1 cellular context compared by ENCODE assay signal in the genomic region with DNA sequence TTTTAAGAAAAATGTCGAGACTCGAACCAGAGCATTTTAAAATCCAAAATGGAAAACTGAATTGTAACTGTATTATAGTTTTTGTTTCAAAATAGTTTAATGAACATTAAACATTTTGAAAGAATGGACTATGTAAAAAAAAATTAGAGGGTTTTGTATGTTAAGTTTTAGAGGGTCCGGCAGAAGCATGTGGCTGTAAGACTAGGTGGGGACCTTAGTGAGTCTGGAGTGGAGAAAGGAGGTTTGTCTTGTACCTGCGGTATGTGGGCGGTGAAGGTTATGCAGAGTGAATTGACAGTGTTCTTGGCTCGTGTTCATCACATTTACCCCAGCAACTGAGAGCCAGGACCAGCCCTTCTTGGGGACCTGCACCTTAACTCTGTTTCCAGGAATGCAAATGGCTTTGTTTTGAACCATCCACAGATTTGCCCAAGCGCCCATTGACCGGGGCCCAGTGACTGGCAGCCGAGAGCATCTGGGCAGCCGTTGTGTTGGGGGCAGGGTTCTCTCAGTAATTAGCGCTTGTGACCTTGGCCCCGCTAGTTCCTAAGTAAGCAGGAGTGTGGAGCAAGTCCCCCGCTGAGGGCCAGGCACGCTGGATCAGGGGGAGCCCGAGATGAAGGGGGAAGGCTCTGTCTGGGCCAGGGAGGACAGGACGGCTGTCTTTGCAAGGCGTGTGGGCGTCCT.
TF ChIP-seq lines count a peak whose summit lies in the region.

No MANE protein-coding gene starts in this region.

TF ChIP-seq in K562, 482 proteins besides CTCF, POLR2A, EP300 and RAD21 (continued from another document and continues in another):
- TF ChIP-seq HBP1 (CRISPR knock-in tag; IDR thresholded peaks at IDR 0.05) (peak; percentile 71; the same call in 1 of the 2 replicates), MAX (CRISPR knock-in tag; IDR thresholded peaks at IDR 0.05) (no peak), ZEB2 (IDR thresholded peaks at IDR 0.05) (0 out of 2 replicates have a peak, but pooled peaks have one; percentile 10), ZNF140 (CRISPR knock-in tag; IDR thresholded peaks at IDR 0.05) (no peak), ZC3H4 (CRISPR knock-in tag; IDR thresholded peaks at IDR 0.05; ENCODE audit: borderline replicate concordance) (peak; percentile 97; the same call in 1 of the 2 replicates), GATAD2A (IDR thresholded peaks at IDR 0.05) (0 out of 2 replicates have a peak, but pooled peaks have one; percentile 40), ZNF124 (CRISPR knock-in tag; IDR thresholded peaks at IDR 0.05) (no peak), ADNP (tag; IDR thresholded peaks at IDR 0.05) (0 out of 2 replicates have a peak, but pooled peaks have one; percentile 31), ZC3H11A (IDR thresholded peaks at IDR 0.05; ENCODE audit: low read depth, low read length) (no peak), FOSL1 (tag; conservative IDR thresholded peaks at IDR 0.05) (no peak), ZNF592 (IDR thresholded peaks at IDR 0.05) (peak; percentile 49), CSDE1 (IDR thresholded peaks at IDR 0.05) (peak in 1 of 2 experiments; percentile 55; a peak in 1 of 4 replicates), PTBP1 (IDR thresholded peaks at IDR 0.05; ENCODE audit: low read depth, low read length) (0 out of 2 replicates have a peak, but pooled peaks have one; percentile 46), RBFOX2 (IDR thresholded peaks at IDR 0.05; ENCODE audit: low read depth, low read length) (peak; percentile 56), ZNF695 (CRISPR knock-in tag; IDR thresholded peaks at IDR 0.05) (no peak), ZNF395 (CRISPR knock-in tag; IDR thresholded peaks at IDR 0.05) (peak; percentile 71), NR0B1 (IDR thresholded peaks at IDR 0.05; ENCODE audit: partially characterized antibody) (no peak), BRCA1 (IDR thresholded peaks at IDR 0.05) (no peak), BRCA1 (CRISPR knock-in tag; IDR thresholded peaks at IDR 0.05) (0 out of 2 replicates have a peak, but pooled peaks have one; percentile 63), ZNF212 (CRISPR knock-in tag; IDR thresholded peaks at IDR 0.05) (no peak), XRCC3 (IDR thresholded peaks at IDR 0.05) (no peak), HLTF (IDR thresholded peaks at IDR 0.05) (no peak), NFIX (CRISPR knock-in tag; IDR thresholded peaks at IDR 0.05; ENCODE audit: low read depth) (no peak), ZBTB49 (CRISPR knock-in tag; IDR thresholded peaks at IDR 0.05; ENCODE audit: borderline replicate concordance) (no peak), SUPT5H (IDR thresholded peaks at IDR 0.05) (0 out of 2 replicates have a peak, but pooled peaks have one; percentile 10), HNRNPLL (IDR thresholded peaks at IDR 0.05; ENCODE audit: low read depth, low read length, poor library complexity, severe bottlenecking) (no peak), C11orf30 (IDR thresholded peaks at IDR 0.05; ENCODE audit: low read depth) (no peak), MLLT1 (IDR thresholded peaks at IDR 0.05) (peak in 1 of 2 experiments; percentile 36; a peak in 2 of 4 replicates), CCAR2 (IDR thresholded peaks at IDR 0.05; ENCODE audit: low read depth, low read length) (0 out of 2 replicates have a peak, but pooled peaks have one; percentile 4), GTF2F1 (IDR thresholded peaks at IDR 0.05; ENCODE audit: low read depth, low read length) (0 out of 2 replicates have a peak, but pooled peaks have one; percentile 56), BHLHE40 (IDR thresholded peaks at IDR 0.05; ENCODE audit: low read length) (0 out of 2 replicates have a peak, but pooled peaks have one; percentile 0), ARID1B (IDR thresholded peaks at IDR 0.05) (no peak), TAF7 (tag; IDR thresholded peaks at IDR 0.05) (no peak), PML (IDR thresholded peaks at IDR 0.05; ENCODE audit: low read length) (no peak), TFAP4 (CRISPR knock-in tag; IDR thresholded peaks at IDR 0.05; ENCODE audit: borderline replicate concordance) (peak; percentile 49; the same call in 1 of the 2 replicates), ZFPM2 (CRISPR knock-in tag; IDR thresholded peaks at IDR 0.05) (no peak)
- TF ChIP-seq, protein P1, sequence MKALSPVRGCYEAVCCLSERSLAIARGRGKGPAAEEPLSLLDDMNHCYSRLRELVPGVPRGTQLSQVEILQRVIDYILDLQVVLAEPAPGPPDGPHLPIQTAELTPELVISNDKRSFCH (CRISPR knock-in tag; IDR thresholded peaks at IDR 0.05): no peak
- TF ChIP-seq, protein P1 (tag; IDR thresholded peaks at IDR 0.05): no peak
- TF ChIP-seq, protein P2, sequence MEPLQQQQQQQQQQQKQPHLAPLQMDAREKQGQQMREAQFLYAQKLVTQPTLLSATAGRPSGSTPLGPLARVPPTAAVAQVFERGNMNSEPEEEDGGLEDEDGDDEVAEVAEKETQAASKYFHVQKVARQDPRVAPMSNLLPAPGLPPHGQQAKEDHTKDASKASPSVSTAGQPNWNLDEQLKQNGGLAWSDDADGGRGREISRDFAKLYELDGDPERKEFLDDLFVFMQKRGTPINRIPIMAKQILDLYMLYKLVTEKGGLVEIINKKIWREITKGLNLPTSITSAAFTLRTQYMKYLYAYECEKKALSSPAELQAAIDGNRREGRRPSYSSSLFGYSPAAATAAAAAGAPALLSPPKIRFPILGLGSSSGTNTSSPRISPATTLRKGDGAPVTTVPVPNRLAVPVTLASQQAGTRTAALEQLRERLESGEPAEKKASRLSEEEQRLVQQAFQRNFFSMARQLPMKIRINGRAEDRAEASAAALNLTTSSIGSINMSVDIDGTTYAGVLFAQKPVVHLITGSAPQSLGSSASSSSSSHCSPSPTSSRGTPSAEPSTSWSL (CRISPR knock-in tag; IDR thresholded peaks at IDR 0.05; ENCODE audit: borderline replicate concordance): no peak
- TF ChIP-seq, protein P3, sequence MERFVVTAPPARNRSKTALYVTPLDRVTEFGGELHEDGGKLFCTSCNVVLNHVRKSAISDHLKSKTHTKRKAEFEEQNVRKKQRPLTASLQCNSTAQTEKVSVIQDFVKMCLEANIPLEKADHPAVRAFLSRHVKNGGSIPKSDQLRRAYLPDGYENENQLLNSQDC (CRISPR knock-in tag; IDR thresholded peaks at IDR 0.05): 0 out of 2 replicates have a peak, but pooled peaks have one; percentile 23
- TF ChIP-seq, protein P4, sequence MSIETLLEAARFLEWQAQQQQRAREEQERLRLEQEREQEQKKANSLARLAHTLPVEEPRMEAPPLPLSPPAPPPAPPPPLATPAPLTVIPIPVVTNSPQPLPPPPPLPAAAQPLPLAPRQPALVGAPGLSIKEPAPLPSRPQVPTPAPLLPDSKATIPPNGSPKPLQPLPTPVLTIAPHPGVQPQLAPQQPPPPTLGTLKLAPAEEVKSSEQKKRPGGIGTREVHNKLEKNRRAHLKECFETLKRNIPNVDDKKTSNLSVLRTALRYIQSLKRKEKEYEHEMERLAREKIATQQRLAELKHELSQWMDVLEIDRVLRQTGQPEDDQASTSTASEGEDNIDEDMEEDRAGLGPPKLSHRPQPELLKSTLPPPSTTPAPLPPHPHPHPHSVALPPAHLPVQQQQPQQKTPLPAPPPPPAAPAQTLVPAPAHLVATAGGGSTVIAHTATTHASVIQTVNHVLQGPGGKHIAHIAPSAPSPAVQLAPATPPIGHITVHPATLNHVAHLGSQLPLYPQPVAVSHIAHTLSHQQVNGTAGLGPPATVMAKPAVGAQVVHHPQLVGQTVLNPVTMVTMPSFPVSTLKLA (conservative IDR thresholded peaks at IDR 0.05): no peak
